In the genomic region with DNA sequence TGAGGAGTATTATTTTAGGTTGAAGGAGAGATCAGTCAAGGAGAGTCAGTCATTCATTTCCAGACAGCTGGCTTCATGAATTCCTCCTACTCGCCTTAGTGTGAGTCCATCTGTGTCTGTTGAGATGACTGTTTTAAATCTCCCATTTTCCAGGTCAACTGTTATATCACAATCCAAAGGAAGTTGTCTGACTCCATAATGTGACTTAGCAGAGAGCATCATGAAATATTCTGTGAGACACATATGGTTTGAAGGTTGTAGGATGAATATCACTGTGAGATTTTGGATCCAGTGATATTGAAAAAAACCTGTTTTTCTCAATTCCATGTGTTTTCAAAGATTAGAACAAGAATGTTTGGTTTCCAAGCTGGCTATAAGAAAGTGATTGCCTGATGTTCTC, we compare ENCODE assay signal across 27 cellular contexts.
"Had no signal": no experiment of that assay in that cellular context is flagged by ENCODE, and none has a peak within 500 bp of the region (broad histone marks: within the 10 kb centered on the region; RNA-seq: fewer than 3 reads in every experiment).

No MANE protein-coding gene starts in this region.

- H3K9me3 ChIP-seq: neutrophil, pancreas, prostate gland, right lobe of liver, sigmoid colon, thoracic aorta, thyroid gland, tibial nerve, upper lobe of left lung, vagina had no signal

- H3K4me3 ChIP-seq: pancreas, prostate gland, right lobe of liver, sigmoid colon, stomach, thoracic aorta, thyroid gland, tibial nerve, upper lobe of left lung, vagina had no signal

- DNase-seq: naive thymus-derived CD8-positive, alpha-beta T cell; nephron progenitor cell; nucleus accumbens; pancreas; retina; right cardiac atrium; right lobe of liver; sigmoid colon; small intestine; stimulated activated CD4-positive, alpha-beta T cell treated with anti-CD3 and anti-CD28 coated beads, Interleukin-15, amount 100 ng/mL, for 24 hours; stimulated activated CD4-positive, alpha-beta T cell treated with anti-CD3 and anti-CD28 coated beads, Interleukin-2, amount 100 ng/mL, for 24 hours; stimulated activated CD4-positive, alpha-beta T cell treated with anti-CD3 and anti-CD28 coated beads, Interleukin-2, amount 100 ng/mL, for 48 hours; stimulated activated CD4-positive, alpha-beta T cell treated with anti-CD3 and anti-CD28 coated beads, Interleukin-4, amount 100 ng/mL, for 24 hours; stimulated activated naive B cell treated with anti-CD40 and anti-IgM and Interleukin-4, amounts not matched to agents 10 μg/mL and 1 μg/mL and 100 μg/mL, for 72 hours; stimulated activated naive CD4-positive, alpha-beta T cell treated with Interleukin-2 at 50 U/mL for 16 hours; stomach; upper lobe of left lung had no signal

- H3K4me1 ChIP-seq: pancreas, prostate gland, right lobe of liver, stomach, thyroid gland, tibial nerve, upper lobe of left lung, vagina had no signal

- H3K36me3 Mint-ChIP-seq: naive thymus-derived CD8-positive, alpha-beta T cell; natural killer cell treated with Interleukin-12 subunit alpha and Interleukin-12 subunit beta and Interleukin-15 and Interleukin-18, amount 100 ng/mL, for 72 hours; stimulated activated effector memory CD8-positive, alpha-beta T cell treated with anti-CD3 and anti-CD28 coated beads, Interleukin-12 subunit alpha, Interleukin-12 subunit beta, amount 100 ng/mL, for 72 hours had no signal

- H3K27ac Mint-ChIP-seq: naive thymus-derived CD8-positive, alpha-beta T cell; natural killer cell treated with Interleukin-12 subunit alpha and Interleukin-12 subunit beta and Interleukin-15 and Interleukin-18, amount 100 ng/mL, for 72 hours; nephron progenitor cell; stimulated activated effector memory CD8-positive, alpha-beta T cell treated with anti-CD3 and anti-CD28 coated beads, Interleukin-12 subunit alpha, Interleukin-12 subunit beta, amount 100 ng/mL, for 72 hours; stimulated activated naive B cell treated with anti-CD40 and anti-IgM and Interleukin-4, amounts not matched to agents 10 μg/mL and 1 μg/mL and 100 μg/mL, for 72 hours; stimulated activated naive CD8-positive, alpha-beta T cell treated with anti-CD3 and anti-CD28 coated beads, Interleukin-15, Interleukin-2, amounts not matched to agents 100 ng/mL and 50 ng/mL, for 24 hours had no signal

- H3K4me3 Mint-ChIP-seq: naive thymus-derived CD8-positive, alpha-beta T cell; natural killer cell treated with Interleukin-12 subunit alpha and Interleukin-12 subunit beta and Interleukin-15 and Interleukin-18, amount 100 ng/mL, for 72 hours; nephron progenitor cell; neural crest cell; stimulated activated effector memory CD8-positive, alpha-beta T cell treated with anti-CD3 and anti-CD28 coated beads, Interleukin-12 subunit alpha, Interleukin-12 subunit beta, amount 100 ng/mL, for 72 hours; stimulated activated naive B cell treated with anti-CD40 and anti-IgM and Interleukin-4, amounts not matched to agents 10 μg/mL and 1 μg/mL and 100 μg/mL, for 72 hours; stimulated activated naive CD8-positive, alpha-beta T cell treated with anti-CD3 and anti-CD28 coated beads, Interleukin-15, Interleukin-2, amounts not matched to agents 100 ng/mL and 50 ng/mL, for 24 hours had no signal

- H3K27me3 ChIP-seq: neutrophil, pancreas, right lobe of liver, sigmoid colon, stomach, thyroid gland, tibial nerve, upper lobe of left lung, vagina had no signal

- ATAC-seq: naive thymus-derived CD8-positive, alpha-beta T cell; natural killer cell treated with Interleukin-12 subunit alpha and Interleukin-12 subunit beta and Interleukin-15 and Interleukin-18, amount 100 ng/mL, for 72 hours; pancreas; right cardiac atrium; right lobe of liver; stimulated activated effector memory CD8-positive, alpha-beta T cell treated with anti-CD3 and anti-CD28 coated beads, Interleukin-12 subunit alpha, Interleukin-12 subunit beta, amount 100 ng/mL, for 72 hours; stimulated activated naive B cell treated with anti-CD40 and anti-IgM and Interleukin-4, amounts not matched to agents 10 μg/mL and 1 μg/mL and 100 μg/mL, for 72 hours had no signal

- H3K36me3 ChIP-seq: neutrophil, pancreas, prostate gland, right lobe of liver, sigmoid colon, stomach, thoracic aorta, thyroid gland, tibial nerve, upper lobe of left lung, vagina had no signal

- H3K9me3 Mint-ChIP-seq: stimulated activated effector memory CD8-positive, alpha-beta T cell treated with anti-CD3 and anti-CD28 coated beads, Interleukin-12 subunit alpha, Interleukin-12 subunit beta, amount 100 ng/mL, for 72 hours; stimulated activated naive CD8-positive, alpha-beta T cell treated with anti-CD3 and anti-CD28 coated beads, Interleukin-15, Interleukin-2, amounts not matched to agents 100 ng/mL and 50 ng/mL, for 24 hours had no signal

- H3K27ac ChIP-seq: neutrophil, pancreas, prostate gland, right lobe of liver, sigmoid colon, stomach, thoracic aorta, thyroid gland, tibial nerve, upper lobe of left lung, vagina had no signal

- H3K4me1 Mint-ChIP-seq: naive thymus-derived CD8-positive, alpha-beta T cell; nephron progenitor cell; neural crest cell; stimulated activated effector memory CD8-positive, alpha-beta T cell treated with anti-CD3 and anti-CD28 coated beads, Interleukin-12 subunit alpha, Interleukin-12 subunit beta, amount 100 ng/mL, for 72 hours; stimulated activated naive B cell treated with anti-CD40 and anti-IgM and Interleukin-4, amounts not matched to agents 10 μg/mL and 1 μg/mL and 100 μg/mL, for 72 hours had no signal

- H3K27me3 Mint-ChIP-seq: stimulated activated naive B cell treated with anti-CD40 and anti-IgM and Interleukin-4, amounts not matched to agents 10 μg/mL and 1 μg/mL and 100 μg/mL, for 72 hours; stimulated activated naive CD8-positive, alpha-beta T cell treated with anti-CD3 and anti-CD28 coated beads, Interleukin-15, Interleukin-2, amounts not matched to agents 100 ng/mL and 50 ng/mL, for 24 hours had no signal
